In the genomic region with DNA sequence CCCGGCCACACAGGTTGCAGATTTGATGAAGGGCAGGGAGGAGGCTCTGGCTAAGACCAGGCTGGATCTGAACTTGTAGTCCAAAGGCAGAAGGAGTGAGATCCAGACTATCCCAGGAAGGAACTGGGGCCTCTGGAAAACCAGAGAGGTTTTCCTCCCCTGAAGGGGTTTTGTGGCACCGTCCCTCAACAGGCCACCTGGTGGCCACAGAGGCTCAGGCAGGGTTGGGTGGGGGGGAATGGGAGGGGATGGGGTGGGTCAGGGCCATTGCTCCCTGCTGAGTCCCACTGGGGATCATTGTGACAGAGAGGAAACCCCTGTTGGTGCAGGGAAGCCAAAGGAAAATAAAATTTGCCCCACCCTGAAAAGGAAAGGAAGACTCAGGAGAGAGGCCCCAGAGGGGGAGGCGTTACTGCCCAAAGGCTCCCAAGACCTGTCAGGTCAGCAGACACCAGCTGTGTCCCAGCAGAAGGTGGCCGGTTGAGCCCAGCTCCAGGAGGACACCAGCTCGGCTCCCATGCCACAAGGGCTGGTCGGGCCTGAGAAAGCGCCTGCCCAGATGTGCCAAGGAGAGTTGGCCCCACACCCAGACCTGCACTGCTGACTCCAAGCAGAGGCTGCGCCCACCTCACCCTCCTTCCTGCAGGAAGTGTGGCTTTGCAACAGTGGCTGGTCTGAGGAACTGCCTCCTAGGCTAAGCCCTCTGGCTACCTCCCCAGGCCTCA, we compare ENCODE assay signal across 9 cellular contexts. TPM values are rescaled to one million over a fixed set of nuclear protein-coding genes. Genes with fewer than 3 reads are reported as not detected.
DNase-seq lines count a peak whose midpoint lies in the region; ATAC-seq and TF ChIP-seq lines count a peak whose summit lies in the region.
"Had no signal": no experiment of that assay in that cellular context is flagged by ENCODE, and none has a peak within 500 bp of the region (broad histone marks: within the 10 kb centered on the region; RNA-seq: fewer than 3 reads in every experiment).

No MANE protein-coding gene starts in this region.

- DNase-seq in DMS 273 (lab: John Stamatoyannopoulos, UW; ENCODE audit: unreplicated experiment) = peak; percentile 66
- no peak for DNase-seq in DMS 273 treated with DMSO at 0.1 percent for 48 hours (lab: John Stamatoyannopoulos, UW)
- no peak for DNase-seq in WTC11 (ENCODE audit: low spot score)
- DNase-seq in mesenchymal stem cell = peak; percentile 42
- no peak for DNase-seq in GM19238 (ENCODE audit: insufficient read length, low spot score)
- no peak for DNase-seq in NCI-H2107 treated with DMSO at 0.1 percent for 48 hours (lab: John Stamatoyannopoulos, UW; ENCODE audit: unreplicated experiment)
- DNase-seq in middle frontal gyrus (ENCODE audit: extremely low spot score, low spot score) = no peak

- H3K4me1 ChIP-seq in mesenchymal stem cell (ENCODE audit: control insufficient read depth, insufficient read depth, low read depth, low read length) = peaks cover 55% of the 10 kb centered on the region

- no peak overlapping the region for H2BK120ac ChIP-seq in mesenchymal stem cell (ENCODE audit: low read depth, low read length)

- no peaks in the 10 kb centered on the region for H3K36me3 ChIP-seq in mesenchymal stem cell (ENCODE audit: control insufficient read depth in 1 of 2, insufficient read depth in 2 of 2, low read depth in 1 of 2, low read length in 2 of 2)

- no peak overlapping the region for H3K27ac ChIP-seq in mesenchymal stem cell (ENCODE audit: low read length, poor library complexity, severe bottlenecking)
- H3K27ac ChIP-seq: 22Rv1 had no signal

- H4K91ac ChIP-seq in mesenchymal stem cell (ENCODE audit: low read length) = peak overlapping the region; percentile 5

- H3K79me1 ChIP-seq in mesenchymal stem cell (replicated peaks; ENCODE audit: low read length, poor library complexity, severe bottlenecking) = no peaks in the 10 kb centered on the region

- H3K4me3 ChIP-seq in mesenchymal stem cell (ENCODE audit: insufficient read depth in 1 of 2, low read depth in 1 of 2, low read length in 2 of 2) = no peak overlapping the region

- WGBS in mesenchymal stem cell = 66% methylated on average over 8 of the region's 8 CpGs

- H3K18ac ChIP-seq in mesenchymal stem cell (ENCODE audit: low read depth in 1 of 2, low read length in 2 of 2) = peak overlapping the region in 1 of 2 experiments; percentile 75

- POLR2A ChIA-PET in WTC11 (lab: Charles Lee) = interaction anchor here (2.5 to 7.7 kb wide), 5 partner anchors 8 to 66 kb away, joined by 14 to 145 read pairs (median 17); a partner anchor contains a TSS

- no peak overlapping the region for H2BK5ac ChIP-seq in mesenchymal stem cell (ENCODE audit: low read depth, low read length, poor library complexity, severe bottlenecking)

- no peak overlapping the region for H2AFZ ChIP-seq in mesenchymal stem cell (ENCODE audit: low read depth, low read length)

- ATAC-seq in HG03045 (IDR thresholded peaks at IDR 0.05; ENCODE audit: unreplicated experiment) = peak; percentile 6
- ATAC-seq in WTC11 = no peak

- H3K27me3 ChIP-seq in mesenchymal stem cell (ENCODE audit: control insufficient read depth in 1 of 2, insufficient read depth in 1 of 2, low read length in 2 of 2) = no peaks in the 10 kb centered on the region

- H3K4me2 ChIP-seq in mesenchymal stem cell (ENCODE audit: low read length, poor library complexity, severe bottlenecking) = no peak overlapping the region

- H3K9me3 ChIP-seq in mesenchymal stem cell (ENCODE audit: control insufficient read depth, low read length) = no peaks in the 10 kb centered on the region

- H4K8ac ChIP-seq in mesenchymal stem cell (ENCODE audit: low read length) = peak overlapping the region; percentile 47

- H3K4me1 Mint-ChIP-seq in WTC11 = peaks cover 56% of the 10 kb centered on the region

- no peak overlapping the region for H3K23ac ChIP-seq in mesenchymal stem cell (ENCODE audit: low read length in 2 of 2)

- H3K27me3 Mint-ChIP-seq in WTC11 (ENCODE audit: low read depth) = no peaks in the 10 kb centered on the region

- H3K14ac ChIP-seq in mesenchymal stem cell (ENCODE audit: low read length in 2 of 2) = peak overlapping the region in 1 of 2 experiments; percentile 64

- H3K4ac ChIP-seq in mesenchymal stem cell (ENCODE audit: low read depth in 1 of 2, low read length in 2 of 2) = peak overlapping the region in 1 of 2 experiments; percentile 65

- H3K9me3 Mint-ChIP-seq in WTC11 = no peaks in the 10 kb centered on the region

- H3K4me3 Mint-ChIP-seq in WTC11 = no peak overlapping the region

- no peak overlapping the region for H3K27ac Mint-ChIP-seq in WTC11

- peak overlapping the region; percentile 29 to 87 for H2BK12ac ChIP-seq in mesenchymal stem cell (ENCODE audit: low read length in 2 of 2)

- H2BK15ac ChIP-seq in mesenchymal stem cell (ENCODE audit: low read depth, poor library complexity, severe bottlenecking) = no peak overlapping the region

- no peak for TF ChIP-seq CTCF in WTC11 (IDR thresholded peaks at IDR 0.05)

- H2AK5ac ChIP-seq in mesenchymal stem cell (ENCODE audit: low read length, severe bottlenecking) = peak overlapping the region; percentile 30

- no peaks in the 10 kb centered on the region for H3K36me3 Mint-ChIP-seq in WTC11

- CTCF ChIA-PET in WTC11 (lab: Charles Lee) = interaction anchor here (0.5 to 7.3 kb wide), 13 partner anchors 9 to 106 kb away, joined by 3 to 260 read pairs (median 40); a partner anchor contains a TSS

- no peak overlapping the region for H3K9ac ChIP-seq in mesenchymal stem cell (ENCODE audit: low read length)

TF ChIP-seq in WTC11, 78 proteins besides CTCF, POLR2A, EP300 and RAD21:
- peak; percentile 52; the same call in 1 of the 2 replicates for TF ChIP-seq SP1 (CRISPR knock-in tag; conservative IDR thresholded peaks at IDR 0.05)
- no peak for TF ChIP-seq PRRX2 (CRISPR knock-in tag; IDR thresholded peaks at IDR 0.05)
- 0 out of 2 replicates have a peak, but pooled peaks have one; percentile 48 for TF ChIP-seq ZNF423 (CRISPR knock-in tag; IDR thresholded peaks at IDR 0.05)
- TF ChIP-seq ZNF138 (CRISPR knock-in tag; conservative IDR thresholded peaks at IDR 0.05) = 0 out of 2 replicates have a peak, but pooled peaks have one; percentile 43
- TF ChIP-seq, protein P1, sequence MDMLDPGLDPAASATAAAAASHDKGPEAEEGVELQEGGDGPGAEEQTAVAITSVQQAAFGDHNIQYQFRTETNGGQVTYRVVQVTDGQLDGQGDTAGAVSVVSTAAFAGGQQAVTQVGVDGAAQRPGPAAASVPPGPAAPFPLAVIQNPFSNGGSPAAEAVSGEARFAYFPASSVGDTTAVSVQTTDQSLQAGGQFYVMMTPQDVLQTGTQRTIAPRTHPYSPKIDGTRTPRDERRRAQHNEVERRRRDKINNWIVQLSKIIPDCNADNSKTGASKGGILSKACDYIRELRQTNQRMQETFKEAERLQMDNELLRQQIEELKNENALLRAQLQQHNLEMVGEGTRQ (CRISPR knock-in tag; IDR thresholded peaks at IDR 0.05) = no peak

RNA-seq across cellular contexts. Expression of a gene that starts 37.3 kb away (rescaled TPM):
- 2,164 to 2,284 TPM (median 2,200 TPM) in 3 replicates for total RNA-seq in WTC11 (2021)
- polyA plus RNA-seq in mesenchymal stem cell (2013, experiment 1 of 2) = 1,344 TPM
- polyA plus RNA-seq in mesenchymal stem cell (2013, experiment 2 of 2) = 1,330 TPM

Comparison
In these comparisons a context has a peak if more than half of its experiments do, and no peak if none do; other contexts are left out.
1. DNase-seq: peak in DMS 273 (single experiment) and mesenchymal stem cell (single experiment); none in DMS 273 treated with DMSO at 0.1 percent for 48 hours (single experiment), WTC11 (single experiment), GM19238 (single experiment), NCI-H2107 treated with DMSO at 0.1 percent for 48 hours (single experiment) and middle frontal gyrus (single experiment).